1 cellular context compared by ENCODE assay signal in the genomic region with DNA sequence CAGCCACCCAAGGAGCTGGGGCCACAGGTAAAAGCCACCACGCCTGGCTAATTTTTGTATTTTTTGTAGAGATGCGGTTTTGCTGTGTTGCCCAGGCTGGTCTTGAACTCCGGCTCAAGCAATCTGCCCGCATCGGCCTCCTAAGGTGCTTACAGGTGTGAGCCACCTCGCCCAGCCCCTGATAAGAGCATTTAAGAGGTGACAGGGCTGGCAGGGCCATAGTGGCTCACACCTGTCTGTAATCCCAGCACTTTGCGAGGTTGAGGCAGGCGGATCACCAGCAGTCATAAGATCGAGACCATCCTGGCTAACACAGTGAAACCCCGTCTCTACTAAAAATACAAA.
TF ChIP-seq lines count a peak whose summit lies in the region.

No MANE protein-coding gene starts in this region.

TF ChIP-seq in GM12878, 131 proteins besides CTCF, POLR2A, EP300 and RAD21:
- TF ChIP-seq FOXK2 (IDR thresholded peaks at IDR 0.05), result no peak
- TF ChIP-seq, protein P1, sequence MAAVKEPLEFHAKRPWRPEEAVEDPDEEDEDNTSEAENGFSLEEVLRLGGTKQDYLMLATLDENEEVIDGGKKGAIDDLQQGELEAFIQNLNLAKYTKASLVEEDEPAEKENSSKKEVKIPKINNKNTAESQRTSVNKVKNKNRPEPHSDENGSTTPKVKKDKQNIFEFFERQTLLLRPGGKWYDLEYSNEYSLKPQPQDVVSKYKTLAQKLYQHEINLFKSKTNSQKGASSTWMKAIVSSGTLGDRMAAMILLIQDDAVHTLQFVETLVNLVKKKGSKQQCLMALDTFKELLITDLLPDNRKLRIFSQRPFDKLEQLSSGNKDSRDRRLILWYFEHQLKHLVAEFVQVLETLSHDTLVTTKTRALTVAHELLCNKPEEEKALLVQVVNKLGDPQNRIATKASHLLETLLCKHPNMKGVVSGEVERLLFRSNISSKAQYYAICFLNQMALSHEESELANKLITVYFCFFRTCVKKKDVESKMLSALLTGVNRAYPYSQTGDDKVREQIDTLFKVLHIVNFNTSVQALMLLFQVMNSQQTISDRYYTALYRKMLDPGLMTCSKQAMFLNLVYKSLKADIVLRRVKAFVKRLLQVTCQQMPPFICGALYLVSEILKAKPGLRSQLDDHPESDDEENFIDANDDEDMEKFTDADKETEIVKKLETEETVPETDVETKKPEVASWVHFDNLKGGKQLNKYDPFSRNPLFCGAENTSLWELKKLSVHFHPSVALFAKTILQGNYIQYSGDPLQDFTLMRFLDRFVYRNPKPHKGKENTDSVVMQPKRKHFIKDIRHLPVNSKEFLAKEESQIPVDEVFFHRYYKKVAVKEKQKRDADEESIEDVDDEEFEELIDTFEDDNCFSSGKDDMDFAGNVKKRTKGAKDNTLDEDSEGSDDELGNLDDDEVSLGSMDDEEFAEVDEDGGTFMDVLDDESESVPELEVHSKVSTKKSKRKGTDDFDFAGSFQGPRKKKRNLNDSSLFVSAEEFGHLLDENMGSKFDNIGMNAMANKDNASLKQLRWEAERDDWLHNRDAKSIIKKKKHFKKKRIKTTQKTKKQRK (IDR thresholded peaks at IDR 0.05; ENCODE audit: low read depth, low read length), result no peak
- TF ChIP-seq, protein P2, sequence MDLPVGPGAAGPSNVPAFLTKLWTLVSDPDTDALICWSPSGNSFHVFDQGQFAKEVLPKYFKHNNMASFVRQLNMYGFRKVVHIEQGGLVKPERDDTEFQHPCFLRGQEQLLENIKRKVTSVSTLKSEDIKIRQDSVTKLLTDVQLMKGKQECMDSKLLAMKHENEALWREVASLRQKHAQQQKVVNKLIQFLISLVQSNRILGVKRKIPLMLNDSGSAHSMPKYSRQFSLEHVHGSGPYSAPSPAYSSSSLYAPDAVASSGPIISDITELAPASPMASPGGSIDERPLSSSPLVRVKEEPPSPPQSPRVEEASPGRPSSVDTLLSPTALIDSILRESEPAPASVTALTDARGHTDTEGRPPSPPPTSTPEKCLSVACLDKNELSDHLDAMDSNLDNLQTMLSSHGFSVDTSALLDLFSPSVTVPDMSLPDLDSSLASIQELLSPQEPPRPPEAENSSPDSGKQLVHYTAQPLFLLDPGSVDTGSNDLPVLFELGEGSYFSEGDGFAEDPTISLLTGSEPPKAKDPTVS (IDR thresholded peaks at IDR 0.05; ENCODE audit: low read depth, low read length), result no peak
- no peak for TF ChIP-seq GABPA (IDR thresholded peaks at IDR 0.05; ENCODE audit: low read depth)
- TF ChIP-seq ZNF622 (IDR thresholded peaks at IDR 0.05), result no peak
- TF ChIP-seq IRF4 (IDR thresholded peaks at IDR 0.05; ENCODE audit: low read depth, low read length), result no peak
- TF ChIP-seq SUPT20H (IDR thresholded peaks at IDR 0.05; ENCODE audit: borderline replicate concordance, control insufficient read depth, low read depth, low read length), result no peak
- TF ChIP-seq STAT1 (conservative IDR thresholded peaks at IDR 0.05), result no peak
- TF ChIP-seq PML (IDR thresholded peaks at IDR 0.05; ENCODE audit: low read length), result no peak
- TF ChIP-seq ZSCAN29 (IDR thresholded peaks at IDR 0.05), result no peak
- TF ChIP-seq ELK1 (IDR thresholded peaks at IDR 0.05; ENCODE audit: low read depth, low read length), result no peak
- no peak for TF ChIP-seq ZNF217 (IDR thresholded peaks at IDR 0.05)
- no peak for TF ChIP-seq CBX3 (IDR thresholded peaks at IDR 0.05; ENCODE audit: borderline replicate concordance, low read depth)
- TF ChIP-seq IKZF1 (conservative IDR thresholded peaks at IDR 0.05), result no peak
- no peak for TF ChIP-seq STAT3 (IDR thresholded peaks at IDR 0.05; ENCODE audit: low read depth, low read length)
- TF ChIP-seq EED (IDR thresholded peaks at IDR 0.05; ENCODE audit: low read depth), result no peak
- no peak for TF ChIP-seq BMI1 (IDR thresholded peaks at IDR 0.05; ENCODE audit: borderline replicate concordance)
- TF ChIP-seq, protein P3, sequence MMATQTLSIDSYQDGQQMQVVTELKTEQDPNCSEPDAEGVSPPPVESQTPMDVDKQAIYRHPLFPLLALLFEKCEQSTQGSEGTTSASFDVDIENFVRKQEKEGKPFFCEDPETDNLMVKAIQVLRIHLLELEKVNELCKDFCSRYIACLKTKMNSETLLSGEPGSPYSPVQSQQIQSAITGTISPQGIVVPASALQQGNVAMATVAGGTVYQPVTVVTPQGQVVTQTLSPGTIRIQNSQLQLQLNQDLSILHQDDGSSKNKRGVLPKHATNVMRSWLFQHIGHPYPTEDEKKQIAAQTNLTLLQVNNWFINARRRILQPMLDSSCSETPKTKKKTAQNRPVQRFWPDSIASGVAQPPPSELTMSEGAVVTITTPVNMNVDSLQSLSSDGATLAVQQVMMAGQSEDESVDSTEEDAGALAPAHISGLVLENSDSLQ (IDR thresholded peaks at IDR 0.05), result no peak
